ENCODE assay signal across 14 cellular contexts in the genomic region with DNA sequence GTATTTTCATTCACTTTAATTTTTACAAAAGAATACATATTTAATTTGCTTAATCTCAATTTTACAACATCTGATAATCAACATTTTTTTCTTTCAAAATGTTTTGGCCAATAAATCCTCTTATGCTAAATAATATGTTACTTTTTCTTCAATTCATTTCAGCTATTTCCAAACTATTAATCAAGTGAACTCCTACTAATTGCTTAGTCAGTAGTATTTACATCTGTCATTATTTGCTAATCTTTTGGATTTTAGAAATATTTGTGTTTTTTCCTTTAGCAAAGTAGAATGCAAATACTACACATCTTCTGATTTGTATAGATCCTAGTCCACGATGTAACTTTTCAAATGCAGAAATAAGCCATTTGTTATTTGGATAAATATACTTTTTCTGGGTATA. TPM values are rescaled to one million over a fixed set of nuclear protein-coding genes. Genes with fewer than 3 reads are reported as not detected.
DNase-seq lines count a peak whose midpoint lies in the region; ATAC-seq and TF ChIP-seq lines count a peak whose summit lies in the region.
"Had no signal": no experiment of that assay in that cellular context is flagged by ENCODE, and none has a peak within 500 bp of the region (broad histone marks: within the 10 kb centered on the region; RNA-seq: fewer than 3 reads in every experiment).

No MANE protein-coding gene starts in this region.

- H3K4me1 ChIP-seq in breast epithelium (peaks cover 0 to 10% of the 10 kb centered on the region in 2 donors), thoracic aorta (ENCODE audit: control insufficient read depth in 1 of 2, low read depth in 2 of 2) (peaks cover 18 to 30% of the 10 kb centered on the region in 2 donors)

- ATAC-seq in thoracic aorta (ENCODE audit: insufficient number of reproducible peaks, low FRiP score, low read depth): no peak
- ATAC-seq: CD8-positive, alpha-beta T cell; mucosa of descending colon had no signal

- BruUV-seq in MCF 10A (replicated peaks; lab: Mats Ljungman, UMichigan): no TSS peak

- H3K4me1 Mint-ChIP-seq in MCF 10A (ENCODE audit: insufficient read depth, unreplicated experiment) (peaks cover 15% of the 10 kb centered on the region), chondrocyte (ENCODE audit: low read depth) (peaks cover 30% of the 10 kb centered on the region)

- peak overlapping the region; percentile 98 for H3K4me2 ChIP-seq in neural cell (ENCODE audit: low read length)

- H3K36me3 ChIP-seq in breast epithelium (no peaks in the 10 kb centered on the region), neural cell (ENCODE audit: insufficient read depth, low read length) (no peaks in the 10 kb centered on the region), thoracic aorta (no peaks in the 10 kb centered on the region)

- TF ChIP-seq EP300 in neural cell (conservative IDR thresholded peaks at IDR 0.05; ENCODE audit: poor library complexity, severe bottlenecking): no peak

- H3K36me3 Mint-ChIP-seq in MCF 10A (ENCODE audit: insufficient read depth, unreplicated experiment): peaks cover 5% of the 10 kb centered on the region
- H3K36me3 Mint-ChIP-seq in chondrocyte (ENCODE audit: low read depth): peaks cover 5% of the 10 kb centered on the region

- H3K27me3 Mint-ChIP-seq in MCF 10A (ENCODE audit: insufficient read depth, unreplicated experiment) (no peaks in the 10 kb centered on the region), chondrocyte (ENCODE audit: low read depth) (no peaks in the 10 kb centered on the region)

- H3K9me3 ChIP-seq in breast epithelium: no peaks in the 10 kb centered on the region
- H3K9me3 ChIP-seq in neural cell (ENCODE audit: low read length): no peaks in the 10 kb centered on the region
- H3K9me3 ChIP-seq in thoracic aorta: no peaks in the 10 kb centered on the region
- H3K9me3 ChIP-seq: mucosa of descending colon had no signal

- DNase-seq in MCF 10A (ENCODE audit: unreplicated experiment) (no peak), breast epithelium (ENCODE audit: low spot score in 2 of 2) (no peak), chondrocyte (ENCODE audit: low spot score) (no peak), thoracic aorta (ENCODE audit: low spot score) (no peak), AG20443 (ENCODE audit: low spot score) (no peak), islet precursor cell (no peak)
- no peak for DNase-seq in stimulated activated CD4-positive, alpha-beta T cell treated with anti-CD3 and anti-CD28 coated beads, Interleukin-4, amount 100 ng/mL, for 1 hour
- DNase-seq: CD8-positive, alpha-beta T cell; effector CD4-positive, alpha-beta T cell; mucosa of descending colon; posterior cingulate gyrus; SIG-M5; stimulated activated naive CD4-positive, alpha-beta T cell treated with Interleukin-2 at 50 U/mL for 16 hours had no signal

- peaks cover 9% of the 10 kb centered on the region for H3K9me3 Mint-ChIP-seq in MCF 10A (ENCODE audit: unreplicated experiment)
- peaks cover 7% of the 10 kb centered on the region for H3K9me3 Mint-ChIP-seq in chondrocyte (ENCODE audit: low read depth)
- H3K9me3 Mint-ChIP-seq: CD8-positive, alpha-beta T cell had no signal

- no peaks in the 10 kb centered on the region for H3K9me2 ChIP-seq in neural cell (ENCODE audit: insufficient read depth, low read length)

- intact Hi-C loops in MCF 10A (cut with micrococcal nuclease): loop anchor here (5.0 kb wide), 1 partner anchor 1038 kb away; no protein-coding TSS in a partner anchor
- intact Hi-C loops in breast epithelium (cut with DNase I; ENCODE audit: low total_unique reads): no loop called here

- no peak for TF ChIP-seq CTCF in MCF 10A (IDR thresholded peaks at IDR 0.05; ENCODE audit: unreplicated experiment)
- TF ChIP-seq CTCF in breast epithelium (IDR thresholded peaks at IDR 0.05): no peak
- no peak for TF ChIP-seq CTCF in chondrocyte (IDR thresholded peaks at IDR 0.05)
- no peak for TF ChIP-seq CTCF in neural cell (IDR thresholded peaks at IDR 0.05; ENCODE audit: poor library complexity, severe bottlenecking)
- no peak for TF ChIP-seq CTCF in thoracic aorta (IDR thresholded peaks at IDR 0.05)

- H3K4me3 Mint-ChIP-seq in MCF 10A (ENCODE audit: unreplicated experiment) (no peak overlapping the region), chondrocyte (ENCODE audit: unreplicated experiment) (no peak overlapping the region)

- POLR2A ChIA-PET in MCF 10A (lab: Yijun Ruan, JAX): interaction anchor here (0.6 to 9.7 kb wide), 14 partner anchors 16 to 448 kb away, joined by 3 to 229 read pairs (median 4); no protein-coding TSS in a partner anchor

- H3K27ac Mint-ChIP-seq in MCF 10A (ENCODE audit: low read depth, unreplicated experiment) (peak overlapping the region; percentile 90), chondrocyte (ENCODE audit: unreplicated experiment) (peak overlapping the region; percentile 45)

- TF ChIP-seq RAD21 in neural cell (conservative IDR thresholded peaks at IDR 0.05): no peak

- H3K79me2 ChIP-seq in neural cell (replicated peaks; ENCODE audit: insufficient read depth, low read length): peaks cover 32% of the 10 kb centered on the region

- CTCF ChIA-PET in MCF 10A (lab: Yijun Ruan, JAX): interaction anchor here (0.9 kb wide), 1 partner anchor 175 kb away, joined by 3 read pairs; no protein-coding TSS in a partner anchor

- peaks cover 4% of the 10 kb centered on the region for H4K20me1 ChIP-seq in neural cell (ENCODE audit: insufficient read depth)

- H3K27me3 ChIP-seq in breast epithelium (no peaks in the 10 kb centered on the region), neural cell (ENCODE audit: insufficient read depth, low read depth, low read length) (no peaks in the 10 kb centered on the region), thoracic aorta (replicated peaks; ENCODE audit: insufficient read depth) (no peaks in the 10 kb centered on the region)

- H3K4me3 ChIP-seq in breast epithelium (no peak overlapping the region), neural cell (ENCODE audit: low read length) (peak overlapping the region; percentile 85), thoracic aorta (no peak overlapping the region)
- H3K4me3 ChIP-seq: mucosa of descending colon had no signal

- TF ChIP-seq POLR2A in breast epithelium (IDR thresholded peaks at IDR 0.05): no peak

- H3K27ac ChIP-seq in breast epithelium: no peak overlapping the region
- H3K27ac ChIP-seq in neural cell (ENCODE audit: low read length): peak overlapping the region; percentile 97
- peak overlapping the region; percentile 98 for H3K27ac ChIP-seq in thoracic aorta

- peaks cover 13% of the 10 kb centered on the region for H3F3A ChIP-seq in neural cell (ENCODE audit: insufficient read depth, low read length, poor library complexity, severe bottlenecking)

- H2AFZ ChIP-seq in neural cell (ENCODE audit: low read depth, low read length): no peak overlapping the region

- no peak overlapping the region for H3K9ac ChIP-seq in neural cell (ENCODE audit: low read length)

TF ChIP-seq in neural cell, 6 proteins besides CTCF, POLR2A, EP300 and RAD21:
- TF ChIP-seq MXI1 (conservative IDR thresholded peaks at IDR 0.05; ENCODE audit: poor library complexity, severe bottlenecking) (no peak), TAF1 (IDR thresholded peaks at IDR 0.05; ENCODE audit: low read depth) (no peak), SMC3 (conservative IDR thresholded peaks at IDR 0.05; ENCODE audit: poor library complexity) (no peak), POLR2AphosphoS5 (IDR thresholded peaks at IDR 0.05) (no peak), EZH2 (IDR thresholded peaks at IDR 0.05; ENCODE audit: borderline replicate concordance, insufficient read depth, low read length, poor library complexity, severe bottlenecking) (no peak)
- TF ChIP-seq, protein P1, sequence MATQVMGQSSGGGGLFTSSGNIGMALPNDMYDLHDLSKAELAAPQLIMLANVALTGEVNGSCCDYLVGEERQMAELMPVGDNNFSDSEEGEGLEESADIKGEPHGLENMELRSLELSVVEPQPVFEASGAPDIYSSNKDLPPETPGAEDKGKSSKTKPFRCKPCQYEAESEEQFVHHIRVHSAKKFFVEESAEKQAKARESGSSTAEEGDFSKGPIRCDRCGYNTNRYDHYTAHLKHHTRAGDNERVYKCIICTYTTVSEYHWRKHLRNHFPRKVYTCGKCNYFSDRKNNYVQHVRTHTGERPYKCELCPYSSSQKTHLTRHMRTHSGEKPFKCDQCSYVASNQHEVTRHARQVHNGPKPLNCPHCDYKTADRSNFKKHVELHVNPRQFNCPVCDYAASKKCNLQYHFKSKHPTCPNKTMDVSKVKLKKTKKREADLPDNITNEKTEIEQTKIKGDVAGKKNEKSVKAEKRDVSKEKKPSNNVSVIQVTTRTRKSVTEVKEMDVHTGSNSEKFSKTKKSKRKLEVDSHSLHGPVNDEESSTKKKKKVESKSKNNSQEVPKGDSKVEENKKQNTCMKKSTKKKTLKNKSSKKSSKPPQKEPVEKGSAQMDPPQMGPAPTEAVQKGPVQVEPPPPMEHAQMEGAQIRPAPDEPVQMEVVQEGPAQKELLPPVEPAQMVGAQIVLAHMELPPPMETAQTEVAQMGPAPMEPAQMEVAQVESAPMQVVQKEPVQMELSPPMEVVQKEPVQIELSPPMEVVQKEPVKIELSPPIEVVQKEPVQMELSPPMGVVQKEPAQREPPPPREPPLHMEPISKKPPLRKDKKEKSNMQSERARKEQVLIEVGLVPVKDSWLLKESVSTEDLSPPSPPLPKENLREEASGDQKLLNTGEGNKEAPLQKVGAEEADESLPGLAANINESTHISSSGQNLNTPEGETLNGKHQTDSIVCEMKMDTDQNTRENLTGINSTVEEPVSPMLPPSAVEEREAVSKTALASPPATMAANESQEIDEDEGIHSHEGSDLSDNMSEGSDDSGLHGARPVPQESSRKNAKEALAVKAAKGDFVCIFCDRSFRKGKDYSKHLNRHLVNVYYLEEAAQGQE (IDR thresholded peaks at IDR 0.05; ENCODE audit: borderline replicate concordance): no peak

RNA-seq across cellular contexts. Expression of a gene that starts 1.6 kb away (rescaled TPM):
- total RNA-seq in MCF 10A (2022) (147 and 167 TPM in 2 replicates), breast epithelium (100 to 1,000 TPM in 1 of 3 donors, 10 to 100 TPM in 2; 87.5 to 105 (median 87.8) TPM), chondrocyte (123 to 132 TPM (median 132 TPM) in 3 replicates), thoracic aorta (100 to 1,000 TPM in 1 of 2 donors, 10 to 100 TPM in 1; 75.8 to 150 TPM)
- polyA plus RNA-seq in neural cell: 87.5 and 103 TPM in 2 replicates
- 366 and 415 TPM in 2 replicates for polyA minus RNA-seq in neural cell

Comparison
In these comparisons a context has a peak if more than half of its experiments do, and no peak if none do; other contexts are left out.
1. H3K27ac ChIP-seq: peak in neural cell (single experiment) and thoracic aorta (2 of 2); none in breast epithelium (0 of 2).